18 cellular contexts compared by ENCODE assay signal in the genomic region with DNA sequence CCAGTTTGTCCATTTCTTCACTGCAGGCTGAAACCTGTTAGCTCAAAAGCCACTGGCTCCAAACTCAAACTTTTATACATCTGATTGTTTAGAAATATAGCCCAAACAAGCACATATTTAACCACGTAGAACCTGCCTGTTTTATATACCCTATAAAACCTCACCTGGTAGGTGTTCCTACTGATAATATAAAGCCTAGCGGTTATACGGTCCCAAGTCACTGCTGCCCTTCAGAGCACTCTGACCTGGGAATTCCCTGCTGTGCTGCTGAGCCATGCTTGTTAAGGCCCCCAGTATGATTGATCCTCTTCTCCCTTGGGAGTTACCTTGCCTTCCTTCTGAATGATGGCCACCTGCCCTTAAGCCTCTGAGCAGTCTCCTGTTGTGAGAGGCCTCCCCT.
DNase-seq lines count a peak whose midpoint lies in the region; ATAC-seq and TF ChIP-seq lines count a peak whose summit lies in the region.
"Had no signal": no experiment of that assay in that cellular context is flagged by ENCODE, and none has a peak within 500 bp of the region (broad histone marks: within the 10 kb centered on the region; RNA-seq: fewer than 3 reads in every experiment).

No MANE protein-coding gene starts in this region.

- H3K14ac ChIP-seq in mesenchymal stem cell (ENCODE audit: low read length in 2 of 2): no peak overlapping the region

- intact Hi-C loops in transverse colon (cut with DNase I; ENCODE audit: low total_unique reads): no loop called here

- H3K4me2 ChIP-seq in mesenchymal stem cell (ENCODE audit: low read length, poor library complexity, severe bottlenecking): no peak overlapping the region
- H3K4me2 ChIP-seq: BLaER1 had no signal

- peak overlapping the region; percentile 4 for H2AFZ ChIP-seq in mesenchymal stem cell (ENCODE audit: low read depth, low read length)
- H2AFZ ChIP-seq: GM23248 had no signal

- H3K36me3 ChIP-seq in mesenchymal stem cell (ENCODE audit: control insufficient read depth in 1 of 2, insufficient read depth in 2 of 2, low read depth in 1 of 2, low read length in 2 of 2) (no peaks in the 10 kb centered on the region), transverse colon (no peaks in the 10 kb centered on the region)
- H3K36me3 ChIP-seq: BLaER1 had no signal

- H4K8ac ChIP-seq in mesenchymal stem cell (ENCODE audit: low read length): no peak overlapping the region

- H3K27ac ChIP-seq in mesenchymal stem cell (ENCODE audit: low read length, poor library complexity, severe bottlenecking) (no peak overlapping the region), transverse colon (no peak overlapping the region)
- H3K27ac ChIP-seq: 22Rv1, BLaER1, C4-2B, GM23248 had no signal

- no peak overlapping the region for H2AK5ac ChIP-seq in mesenchymal stem cell (ENCODE audit: low read length, severe bottlenecking)

- WGBS in mesenchymal stem cell: 83% methylated on average over 3 of the region's 3 CpGs
- WGBS in transverse colon (ENCODE audit: low coverage in 1 of 2), 2 donors: 37 to 62% methylated on average over 3 of the region's 3 CpGs

- TF ChIP-seq CTCF in transverse colon (IDR thresholded peaks at IDR 0.05): no peak

- DNase-seq in NCI-H146 (lab: John Stamatoyannopoulos, UW) (peak; percentile 10), NCI-H146 treated with DMSO at 0.1 percent for 48 hours (lab: John Stamatoyannopoulos, UW; ENCODE audit: unreplicated experiment) (no peak), NCI-H69 (lab: John Stamatoyannopoulos, UW) (peak; percentile 30), mesenchymal stem cell (no peak), transverse colon (peak; percentile 7)
- DNase-seq in activated T-cell treated with anti-CD3 and anti-CD28 coated beads, Interleukin-2, amount 50 U/mL, for 48 hours: no peak
- DNase-seq: Caco-2; CD4-positive, CD25-positive, alpha-beta regulatory T cell; CD8-positive, alpha-beta T cell; DMS153; DND-41; GM23248; H7; HCEC 1CT had no signal

- no peaks in the 10 kb centered on the region for H3K79me1 ChIP-seq in mesenchymal stem cell (replicated peaks; ENCODE audit: low read length, poor library complexity, severe bottlenecking)

- TF ChIP-seq EP300 in transverse colon (IDR thresholded peaks at IDR 0.05; ENCODE audit: low read depth): no peak

- H3K4me3 ChIP-seq in mesenchymal stem cell (ENCODE audit: insufficient read depth in 1 of 2, low read depth in 1 of 2, low read length in 2 of 2) (no peak overlapping the region), transverse colon (no peak overlapping the region)
- H3K4me3 ChIP-seq: BLaER1, GM23248 had no signal

- H3K4ac ChIP-seq in mesenchymal stem cell (ENCODE audit: low read depth in 1 of 2, low read length in 2 of 2): no peak overlapping the region

- H3K18ac ChIP-seq in mesenchymal stem cell (ENCODE audit: low read depth in 1 of 2, low read length in 2 of 2): no peak overlapping the region

- H2BK15ac ChIP-seq in mesenchymal stem cell (ENCODE audit: low read depth, poor library complexity, severe bottlenecking): no peak overlapping the region

- TF ChIP-seq POLR2A in transverse colon (IDR thresholded peaks at IDR 0.05): no peak

- H3K23ac ChIP-seq in mesenchymal stem cell (ENCODE audit: low read length in 2 of 2): no peak overlapping the region

- H3K27me3 ChIP-seq in mesenchymal stem cell (ENCODE audit: control insufficient read depth in 1 of 2, insufficient read depth in 1 of 2, low read length in 2 of 2) (no peaks in the 10 kb centered on the region), transverse colon (no peaks in the 10 kb centered on the region)
- H3K27me3 ChIP-seq: BLaER1 had no signal

- no peak overlapping the region for H2BK120ac ChIP-seq in mesenchymal stem cell (ENCODE audit: low read depth, low read length)

- no peak overlapping the region for H3K9ac ChIP-seq in mesenchymal stem cell (ENCODE audit: low read length)
- H3K9ac ChIP-seq: BLaER1, GM23248 had no signal

- H2BK5ac ChIP-seq in mesenchymal stem cell (ENCODE audit: low read depth, low read length, poor library complexity, severe bottlenecking): no peak overlapping the region

- no peaks in the 10 kb centered on the region for H3K9me3 ChIP-seq in mesenchymal stem cell (ENCODE audit: control insufficient read depth, low read length)
- no peaks in the 10 kb centered on the region for H3K9me3 ChIP-seq in transverse colon
- H3K9me3 ChIP-seq: BLaER1, Caco-2 had no signal

- in situ Hi-C loops in transverse colon (cut with MboI; ENCODE audit: low pct_ligation_motif_present in 1 of 4, low pct_unique_long_range_greater_than_20kb in 1 of 4, low sequenced_read_pairs in 3 of 4): no loop called here

- ATAC-seq in HG03521 (IDR thresholded peaks at IDR 0.05; ENCODE audit: unreplicated experiment): no peak
- ATAC-seq: CD8-positive, alpha-beta T cell had no signal

- H3K4me1 ChIP-seq in mesenchymal stem cell (ENCODE audit: control insufficient read depth, insufficient read depth, low read depth, low read length) (no peaks in the 10 kb centered on the region), transverse colon (no peaks in the 10 kb centered on the region)
- H3K4me1 ChIP-seq: BLaER1, Caco-2 had no signal

- H4K91ac ChIP-seq in mesenchymal stem cell (ENCODE audit: low read length): no peak overlapping the region

- H2BK12ac ChIP-seq in mesenchymal stem cell (ENCODE audit: low read length in 2 of 2): no peak overlapping the region

Comparison
In these comparisons a context has a peak if more than half of its experiments do, and no peak if none do; other contexts are left out.
1. DNase-seq: peak in NCI-H146 (single experiment), NCI-H69 (single experiment) and transverse colon (single experiment); none in NCI-H146 treated with DMSO at 0.1 percent for 48 hours (single experiment), mesenchymal stem cell (single experiment) and activated T-cell treated with anti-CD3 and anti-CD28 coated beads, Interleukin-2, amount 50 U/mL, for 48 hours (0 of 2).